1 cellular context compared by ENCODE assay signal in genomic region chr19:13079542-13079986, GRCh38.
TF ChIP-seq lines count a peak whose summit lies in the region.

No MANE protein-coding gene starts in this region.

TF ChIP-seq in K562, 482 proteins besides CTCF, POLR2A, EP300 and RAD21 (continued from another document):
- TF ChIP-seq MGA (IDR thresholded peaks at IDR 0.05) (peak; percentile 89), PHF21A (IDR thresholded peaks at IDR 0.05; ENCODE audit: borderline replicate concordance, low read depth) (0 out of 2 replicates have a peak, but pooled peaks have one; percentile 57), ZNF75A (CRISPR knock-in tag; IDR thresholded peaks at IDR 0.05) (no peak), ZNF445 (CRISPR knock-in tag; IDR thresholded peaks at IDR 0.05; ENCODE audit: low read depth) (no peak), HOMEZ (CRISPR knock-in tag; IDR thresholded peaks at IDR 0.05) (peak; percentile 15; the same call in 1 of the 2 replicates), SFPQ (IDR thresholded peaks at IDR 0.05; ENCODE audit: low read depth, low read length) (no peak), E2F6 (IDR thresholded peaks at IDR 0.05; ENCODE audit: borderline replicate concordance in 1 of 2, extremely low read depth in 1 of 2, insufficient read depth in 1 of 2, insufficient read length in 1 of 2, low read depth in 1 of 2, low read length in 1 of 2, poor library complexity in 1 of 2, severe bottlenecking in 1 of 2) (peak; percentile 37 to 57), NRF1 (conservative IDR thresholded peaks at IDR 0.05 in 1 of 2, IDR thresholded peaks at IDR 0.05 in 1 of 2) (peak; percentile 42 to 58), ZNF232 (CRISPR knock-in tag; IDR thresholded peaks at IDR 0.05) (no peak), ETV5 (CRISPR knock-in tag; IDR thresholded peaks at IDR 0.05; ENCODE audit: low read depth) (no peak), ZFP30 (CRISPR knock-in tag; IDR thresholded peaks at IDR 0.05; ENCODE audit: borderline replicate concordance) (no peak)
